In the genomic region with DNA sequence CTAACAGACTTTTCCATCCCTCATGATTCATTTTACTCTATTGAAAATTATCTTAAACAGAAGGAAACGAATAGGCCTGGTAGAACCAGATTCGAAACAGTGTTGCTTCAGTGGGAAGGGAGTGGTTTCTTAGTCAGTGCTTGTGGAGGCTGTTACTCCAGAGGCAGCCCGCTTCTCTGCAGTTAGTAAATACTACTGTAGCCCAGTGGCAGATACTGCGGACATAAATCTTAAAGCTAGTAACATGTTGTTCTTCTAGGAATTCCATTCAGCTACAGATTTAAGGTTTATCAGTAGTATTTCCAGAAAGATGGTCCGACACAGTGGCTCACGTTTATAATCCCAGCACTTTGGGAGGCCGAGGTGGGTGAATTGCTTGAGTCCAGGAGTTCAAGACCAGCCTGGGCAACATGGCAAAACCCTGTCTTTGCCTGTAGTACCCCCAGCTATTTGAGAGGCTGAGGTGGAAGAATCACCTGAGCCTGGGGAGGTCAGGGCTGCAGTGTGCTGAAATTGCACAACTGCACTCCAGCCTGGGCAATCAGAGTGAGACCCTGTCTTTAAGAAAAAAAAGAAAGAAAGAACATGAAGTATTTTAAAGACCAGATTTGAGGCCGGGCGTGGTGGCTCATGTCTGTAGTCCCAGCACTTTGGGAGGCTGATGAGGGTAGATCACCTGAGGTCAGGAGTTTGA, we compare ENCODE assay signal across 12 cellular contexts. TPM values are rescaled to one million over a fixed set of nuclear protein-coding genes. Genes with fewer than 3 reads are reported as not detected.
DNase-seq lines count a peak whose midpoint lies in the region; ATAC-seq and TF ChIP-seq lines count a peak whose summit lies in the region.
"Had no signal": no experiment of that assay in that cellular context is flagged by ENCODE, and none has a peak within 500 bp of the region (broad histone marks: within the 10 kb centered on the region; RNA-seq: fewer than 3 reads in every experiment).

No MANE protein-coding gene starts in this region.

- DNase-seq in cardiac muscle cell (ENCODE audit: low read depth in 1 of 2, low spot score in 1 of 2): peak in 1 of 2 donors; percentile 53
- no peak for DNase-seq in left ventricle myocardium inferior
- no peak for DNase-seq in mesothelial cell of epicardium (ENCODE audit: low spot score in 2 of 2, unreplicated experiment in 2 of 2)
- DNase-seq in uterus: peak; percentile 28 to 46
- no peak for DNase-seq in COLO668 (lab: John Stamatoyannopoulos, UW; ENCODE audit: unreplicated experiment)
- no peak for DNase-seq in SKM-1 treated with dmso at 0.1 percent for 144 hours (lab: John Stamatoyannopoulos, UW; ENCODE audit: unreplicated experiment)
- DNase-seq: activated CD4-positive, alpha-beta T cell treated with anti-CD3 and anti-CD28 coated beads for 1 hour; NCI-H2107; stimulated activated CD4-positive, alpha-beta T cell treated with anti-CD3 and anti-CD28 coated beads, Interleukin-12 subunit alpha, Interleukin-12 subunit beta, amount 100 ng/mL, for 4 hours; stimulated activated CD8-positive, alpha-beta memory T cell treated with anti-CD3 and anti-CD28 coated beads, Interleukin-4, amount 100 ng/mL, for 48 hours had no signal

- no peak for TF ChIP-seq POLR2A in uterus (IDR thresholded peaks at IDR 0.05)

- intact Hi-C loops in left ventricle myocardium inferior (cut with micrococcal nuclease) (no loop called here), uterus (cut with DNase I; ENCODE audit: low total_unique reads) (no loop called here)
- intact Hi-C loops in dendritic cell treated with granulocyte-macrophage colony-stimulating factor and Interleukin-4, amounts not matched to agents 40 ng/mL and 50 ng/mL, for 4 days (cut with micrococcal nuclease): no loop called here

- peak overlapping the region; percentile 66 for H3K27ac ChIP-seq in cardiac muscle cell
- H3K27ac ChIP-seq in left ventricle myocardium inferior (replicated peaks): no peak overlapping the region
- H3K27ac ChIP-seq in uterus: peak overlapping the region; percentile 48 to 57

- H3K36me3 ChIP-seq in cardiac muscle cell: no peaks in the 10 kb centered on the region
- H3K36me3 ChIP-seq in left ventricle myocardium inferior: no peaks in the 10 kb centered on the region
- H3K36me3 ChIP-seq in uterus: no peaks in the 10 kb centered on the region

- no peak for TF ChIP-seq CTCF in cardiac muscle cell (IDR thresholded peaks at IDR 0.05; ENCODE audit: low read depth, low read length)
- no peak for TF ChIP-seq CTCF in left ventricle myocardium inferior (IDR thresholded peaks at IDR 0.05; ENCODE audit: borderline replicate concordance)
- TF ChIP-seq CTCF in mesothelial cell of epicardium (IDR thresholded peaks at IDR 0.05; ENCODE audit: unreplicated experiment): no peak
- no peak for TF ChIP-seq CTCF in uterus (IDR thresholded peaks at IDR 0.05)

- H3K4me3 Mint-ChIP-seq in dendritic cell treated with granulocyte-macrophage colony-stimulating factor and Interleukin-4, amounts not matched to agents 40 ng/mL and 50 ng/mL, for 4 days: no peak overlapping the region
- no peak overlapping the region for H3K4me3 Mint-ChIP-seq in mesothelial cell of epicardium

- peak overlapping the region; percentile 64 for H3K27ac Mint-ChIP-seq in dendritic cell treated with granulocyte-macrophage colony-stimulating factor and Interleukin-4, amounts not matched to agents 40 ng/mL and 50 ng/mL, for 4 days
- H3K27ac Mint-ChIP-seq in mesothelial cell of epicardium: peak overlapping the region; percentile 65

- H3K4me1 ChIP-seq in cardiac muscle cell (ENCODE audit: low read depth): peaks cover 17% of the 10 kb centered on the region
- peaks cover 34% of the 10 kb centered on the region for H3K4me1 ChIP-seq in left ventricle myocardium inferior
- peaks cover 0 to 7% of the 10 kb centered on the region in 2 donors for H3K4me1 ChIP-seq in uterus

- H3K4me3 ChIP-seq in cardiac muscle cell (no peak overlapping the region), left ventricle myocardium inferior (no peak overlapping the region), uterus (no peak overlapping the region)

- peaks cover 55% of the 10 kb centered on the region for H3K4me1 Mint-ChIP-seq in dendritic cell treated with granulocyte-macrophage colony-stimulating factor and Interleukin-4, amounts not matched to agents 40 ng/mL and 50 ng/mL, for 4 days (ENCODE audit: low read depth)
- H3K4me1 Mint-ChIP-seq in mesothelial cell of epicardium: peaks cover 34% of the 10 kb centered on the region

- H3K9me3 ChIP-seq in cardiac muscle cell (ENCODE audit: low read depth) (no peaks in the 10 kb centered on the region), left ventricle myocardium inferior (replicated peaks) (no peaks in the 10 kb centered on the region), uterus (no peaks in the 10 kb centered on the region)

- H3K36me3 Mint-ChIP-seq in dendritic cell treated with granulocyte-macrophage colony-stimulating factor and Interleukin-4, amounts not matched to agents 40 ng/mL and 50 ng/mL, for 4 days (ENCODE audit: low read depth): peaks cover 49% of the 10 kb centered on the region
- peaks cover 6% of the 10 kb centered on the region for H3K36me3 Mint-ChIP-seq in mesothelial cell of epicardium

- ATAC-seq in GM19035 (IDR thresholded peaks at IDR 0.05; ENCODE audit: unreplicated experiment): no peak

- no peaks in the 10 kb centered on the region for H3K9me3 Mint-ChIP-seq in dendritic cell treated with granulocyte-macrophage colony-stimulating factor and Interleukin-4, amounts not matched to agents 40 ng/mL and 50 ng/mL, for 4 days
- H3K9me3 Mint-ChIP-seq in mesothelial cell of epicardium: peaks cover 4% of the 10 kb centered on the region

- H3K27me3 Mint-ChIP-seq in dendritic cell treated with granulocyte-macrophage colony-stimulating factor and Interleukin-4, amounts not matched to agents 40 ng/mL and 50 ng/mL, for 4 days: no peaks in the 10 kb centered on the region
- H3K27me3 Mint-ChIP-seq in mesothelial cell of epicardium (ENCODE audit: low read depth): no peaks in the 10 kb centered on the region

- H3K27me3 ChIP-seq in cardiac muscle cell (no peaks in the 10 kb centered on the region), left ventricle myocardium inferior (ENCODE audit: low read depth) (no peaks in the 10 kb centered on the region), uterus (no peaks in the 10 kb centered on the region)

RNA-seq across cellular contexts. Expression of gene DIP2B, which starts 45.9 kb away (rescaled TPM):
- total RNA-seq in cardiac muscle cell: 39.3 and 55.1 TPM in 2 replicates
- 15.5 and 17.7 TPM in 2 replicates for polyA plus RNA-seq in cardiac muscle cell
- total RNA-seq in left ventricle myocardium inferior: 13.2 TPM
- total RNA-seq in mesothelial cell of epicardium: 29.3 to 32.0 TPM (median 31.3 TPM) in 3 replicates
- total RNA-seq in uterus: 10 to 100 TPM in 2 of 4 donors, 1 to 10 TPM in 2; 5.6 to 47.0 (median 14.9) TPM

Comparison
In these comparisons a context has a peak if more than half of its experiments do, and no peak if none do; other contexts are left out.
1. DNase-seq: peak in uterus (2 of 2); none in left ventricle myocardium inferior (single experiment), mesothelial cell of epicardium (0 of 2), COLO668 (single experiment) and SKM-1 treated with dmso at 0.1 percent for 144 hours (single experiment).